Comparison of ENCODE assay signal across 23 cellular contexts in genomic region chr1:2183937-2184334, GRCh38.
"Had no signal": no experiment of that assay in that cellular context is flagged by ENCODE, and none has a peak within 500 bp of the region (broad histone marks: within the 10 kb centered on the region; RNA-seq: fewer than 3 reads in every experiment).

No MANE protein-coding gene starts in this region.

- FAIRE-seq: endometrium, frontal cortex had no signal

- H3K4me3 ChIP-seq: lower lobe of right lung, smooth muscle cell, suprapubic skin, transverse colon, upper lobe of right lung had no signal

- DNase-seq: cortex of kidney; effector memory CD8-positive, alpha-beta T cell; hypothalamus; immature natural killer cell; islet precursor cell; left ventricle myocardium superior; lower lobe of right lung; naive thymus-derived CD8-positive, alpha-beta T cell; stimulated activated CD4-positive, alpha-beta T cell treated with anti-CD3 and anti-CD28 coated beads, Interleukin-12 subunit alpha, Interleukin-12 subunit beta, amount 100 ng/mL, for 4 hours; stimulated activated CD4-positive, alpha-beta T cell treated with anti-CD3 and anti-CD28 coated beads, Interleukin-1b, Interleukin-23, amount 100 ng/mL, for 48 hours; stimulated activated CD4-positive, alpha-beta T cell treated with anti-CD3 and anti-CD28 coated beads, Interleukin-4, amount 100 ng/mL, for 1 hour; stimulated activated CD8-positive, alpha-beta memory T cell treated with anti-CD3 and anti-CD28 coated beads, Interleukin-4, amount 100 ng/mL, for 48 hours; stimulated activated naive CD4-positive, alpha-beta T cell; stimulated activated naive CD8-positive, alpha-beta T cell treated with anti-CD3 and anti-CD28 coated beads, Interleukin-15, amount 100 ng/mL, for 72 hours; transverse colon; upper lobe of right lung had no signal

- H3K4me1 Mint-ChIP-seq: immature natural killer cell had no signal

- H3K27ac Mint-ChIP-seq: stimulated activated naive CD8-positive, alpha-beta T cell treated with anti-CD3 and anti-CD28 coated beads, Interleukin-15, amount 100 ng/mL, for 72 hours had no signal

- H3K27me3 Mint-ChIP-seq: effector memory CD8-positive, alpha-beta T cell; naive thymus-derived CD8-positive, alpha-beta T cell; progenitor cell of endocrine pancreas; stimulated activated naive CD8-positive, alpha-beta T cell treated with anti-CD3 and anti-CD28 coated beads, Interleukin-15, amount 100 ng/mL, for 72 hours had no signal

- H3K27ac ChIP-seq: lower lobe of right lung, parathyroid adenoma, suprapubic skin, transverse colon, upper lobe of right lung had no signal

- H3K9ac ChIP-seq: parathyroid adenoma had no signal

- H3K4me1 ChIP-seq: parathyroid adenoma had no signal

- ATAC-seq: effector memory CD8-positive, alpha-beta T cell; left ventricle myocardium superior; lower lobe of right lung; naive thymus-derived CD8-positive, alpha-beta T cell; sciatic nerve; stimulated activated naive CD8-positive, alpha-beta T cell treated with anti-CD3 and anti-CD28 coated beads, Interleukin-15, amount 100 ng/mL, for 72 hours; upper lobe of right lung had no signal

- H3K9me3 ChIP-seq: lower lobe of right lung, suprapubic skin, transverse colon, upper lobe of right lung had no signal

- H3K36me3 ChIP-seq: transverse colon had no signal

- H3K4me3 Mint-ChIP-seq: effector memory CD8-positive, alpha-beta T cell; immature natural killer cell; stimulated activated naive CD8-positive, alpha-beta T cell treated with anti-CD3 and anti-CD28 coated beads, Interleukin-15, amount 100 ng/mL, for 72 hours had no signal
